Comparison of ENCODE assay signal across 1 cellular context in the genomic region with DNA sequence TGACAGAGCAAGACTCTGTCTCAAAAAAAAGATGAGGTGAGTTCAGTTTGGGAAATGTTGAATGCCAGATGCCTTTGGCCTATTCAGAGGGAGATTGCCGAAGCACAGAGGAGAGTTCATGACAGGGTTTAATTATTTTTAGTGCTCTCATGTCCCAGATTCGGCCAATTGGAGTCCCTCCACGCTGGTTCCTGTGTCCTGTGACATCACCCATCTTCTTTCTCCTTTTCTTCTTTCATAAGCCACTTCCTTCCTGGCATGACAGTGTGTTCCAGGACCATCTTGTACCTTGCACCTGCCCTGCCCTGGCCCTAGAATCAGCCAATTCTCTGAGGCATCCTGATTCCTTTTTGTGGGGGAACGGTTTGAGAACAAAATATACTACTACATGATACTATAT. TPM values are rescaled to one million over a fixed set of nuclear protein-coding genes. Genes with fewer than 3 reads are reported as not detected.
"Had no signal": no experiment of that assay in that cellular context is flagged by ENCODE, and none has a peak within 500 bp of the region (broad histone marks: within the 10 kb centered on the region; RNA-seq: fewer than 3 reads in every experiment).

No MANE protein-coding gene starts in this region.

RNA-seq across cellular contexts. Expression of gene NPIPB13, which starts 36.9 kb away (rescaled TPM):
- total RNA-seq: SJSA1 had no signal
